In the genomic region with DNA sequence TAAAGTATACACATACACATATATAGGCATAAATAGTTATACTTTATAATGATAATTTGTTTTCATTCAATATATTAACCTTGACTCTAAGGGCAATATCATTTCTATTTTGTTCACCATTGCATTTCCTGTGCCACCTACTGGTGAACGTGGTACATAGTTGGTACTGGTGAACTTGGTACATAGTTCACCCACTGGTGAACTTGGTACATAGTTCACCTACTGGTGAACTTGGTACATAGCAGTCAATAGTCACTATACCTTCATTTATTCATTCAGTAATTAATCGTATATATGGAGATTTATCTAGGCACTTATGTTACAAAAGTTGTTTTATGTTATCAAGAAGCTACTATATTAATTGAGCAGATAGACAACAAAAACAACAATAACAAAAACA, we compare ENCODE assay signal across 9 cellular contexts.
A peak's percentile ranks its signal among the peaks of the same experiment; 100 is the strongest.
DNase-seq lines count a peak whose midpoint lies in the region; TF ChIP-seq lines count a peak whose summit lies in the region.
"Had no signal": no experiment of that assay in that cellular context is flagged by ENCODE, and none has a peak within 500 bp of the region (broad histone marks: within the 10 kb centered on the region; RNA-seq: fewer than 3 reads in every experiment).

No MANE protein-coding gene starts in this region.

- intact Hi-C loops in Calu3 (cut with micrococcal nuclease; ENCODE audit: unreplicated experiment), result no loop called here

- no peak overlapping the region for H3K4me3 Mint-ChIP-seq in Calu3 (ENCODE audit: low read depth, unreplicated experiment)
- H3K4me3 Mint-ChIP-seq in activated naive CD8-positive, alpha-beta T cell treated with anti-CD3 and anti-CD28 coated beads for 36 hours, result no peak overlapping the region

- no peaks in the 10 kb centered on the region for H3K36me3 Mint-ChIP-seq in Calu3 (ENCODE audit: insufficient read depth, unreplicated experiment)
- no peaks in the 10 kb centered on the region for H3K36me3 Mint-ChIP-seq in activated naive CD8-positive, alpha-beta T cell treated with anti-CD3 and anti-CD28 coated beads for 36 hours

- no peak overlapping the region for H3K27ac Mint-ChIP-seq in Calu3 (ENCODE audit: unreplicated experiment)
- H3K27ac Mint-ChIP-seq in activated naive CD8-positive, alpha-beta T cell treated with anti-CD3 and anti-CD28 coated beads for 36 hours, result no peak overlapping the region

- POLR2A ChIA-PET in HEK293T (lab: Yijun Ruan, JAX), result no interaction called here

- H3K4me3 ChIP-seq in NB4 (ENCODE audit: low read depth, low read length), result no peak overlapping the region

- BruUV-seq in Calu3 (replicated peaks; lab: Mats Ljungman, UMichigan), result no TSS peak

- no peaks in the 10 kb centered on the region for H3K9me3 Mint-ChIP-seq in Calu3 (ENCODE audit: low read depth, unreplicated experiment)
- peaks cover 6% of the 10 kb centered on the region for H3K9me3 Mint-ChIP-seq in activated naive CD8-positive, alpha-beta T cell treated with anti-CD3 and anti-CD28 coated beads for 36 hours

- in situ Hi-C loops in G401 (cut with HindIII; ENCODE audit: low sequenced_read_pairs), result no loop called here

- no peak for TF ChIP-seq POLR2A in NB4 (IDR thresholded peaks at IDR 0.05; ENCODE audit: extremely low read depth, insufficient read length)

- CTCF ChIA-PET in HEK293T (lab: Yijun Ruan, JAX) (interaction anchor here (0.7 kb wide), 1 partner anchor 10 kb away, joined by 3 read pairs; no protein-coding TSS in a partner anchor), Calu3 (lab: Charles Lee) (no interaction called here)

- H3K4me1 Mint-ChIP-seq in Calu3 (ENCODE audit: low read depth, unreplicated experiment), result no peaks in the 10 kb centered on the region
- no peaks in the 10 kb centered on the region for H3K4me1 Mint-ChIP-seq in activated naive CD8-positive, alpha-beta T cell treated with anti-CD3 and anti-CD28 coated beads for 36 hours

- TF ChIP-seq CTCF in GM12874 (IDR thresholded peaks at IDR 0.05; ENCODE audit: insufficient read depth, low read depth, low read length) (peak; percentile 54; the same call in 1 of the 2 replicates), NB4 (IDR thresholded peaks at IDR 0.05; ENCODE audit: low read depth, low read length) (peak; percentile 69), Calu3 (IDR thresholded peaks at IDR 0.05; ENCODE audit: unreplicated experiment) (no peak)

- DNase-seq in HEK293T (ENCODE audit: extremely low spot score) (peak; percentile 32), NB4 (ENCODE audit: low read depth) (peak; percentile 58), glomerular visceral epithelial cell (ENCODE audit: extremely low spot score) (peak; percentile 9), Calu3 (no peak), G401 (ENCODE audit: low spot score) (no peak)
- DNase-seq in activated naive CD8-positive, alpha-beta T cell treated with anti-CD3 and anti-CD28 coated beads for 36 hours, result no peak
- DNase-seq in stimulated activated CD4-positive, alpha-beta T cell treated with anti-CD3 and anti-CD28 coated beads, Interleukin-4, amount 100 ng/mL, for 24 hours, result no peak
- DNase-seq: left cardiac atrium had no signal

- no peaks in the 10 kb centered on the region for H3K27me3 Mint-ChIP-seq in Calu3 (ENCODE audit: unreplicated experiment)
- no peaks in the 10 kb centered on the region for H3K27me3 Mint-ChIP-seq in activated naive CD8-positive, alpha-beta T cell treated with anti-CD3 and anti-CD28 coated beads for 36 hours

TF ChIP-seq in HEK293T, 16 proteins besides CTCF, POLR2A, EP300 and RAD21:
- TF ChIP-seq FOXM1 (IDR thresholded peaks at IDR 0.05; ENCODE audit: borderline replicate concordance) (no peak), FOXK2 (IDR thresholded peaks at IDR 0.05) (no peak), ELF4 (IDR thresholded peaks at IDR 0.05) (no peak), ARNT (IDR thresholded peaks at IDR 0.05) (no peak), L3MBTL2 (conservative IDR thresholded peaks at IDR 0.05) (no peak), NFRKB (IDR thresholded peaks at IDR 0.05) (no peak), HDGF (IDR thresholded peaks at IDR 0.05; ENCODE audit: borderline replicate concordance) (no peak), SUZ12 (IDR thresholded peaks at IDR 0.05) (no peak), LEF1 (IDR thresholded peaks at IDR 0.05; ENCODE audit: borderline replicate concordance) (no peak)
- TF ChIP-seq, protein P1, sequence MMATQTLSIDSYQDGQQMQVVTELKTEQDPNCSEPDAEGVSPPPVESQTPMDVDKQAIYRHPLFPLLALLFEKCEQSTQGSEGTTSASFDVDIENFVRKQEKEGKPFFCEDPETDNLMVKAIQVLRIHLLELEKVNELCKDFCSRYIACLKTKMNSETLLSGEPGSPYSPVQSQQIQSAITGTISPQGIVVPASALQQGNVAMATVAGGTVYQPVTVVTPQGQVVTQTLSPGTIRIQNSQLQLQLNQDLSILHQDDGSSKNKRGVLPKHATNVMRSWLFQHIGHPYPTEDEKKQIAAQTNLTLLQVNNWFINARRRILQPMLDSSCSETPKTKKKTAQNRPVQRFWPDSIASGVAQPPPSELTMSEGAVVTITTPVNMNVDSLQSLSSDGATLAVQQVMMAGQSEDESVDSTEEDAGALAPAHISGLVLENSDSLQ (IDR thresholded peaks at IDR 0.05), result no peak
TF ChIP-seq in HEK293T: peak in this region for 0.

Comparison
In these comparisons a context has a peak if more than half of its experiments do, and no peak if none do; other contexts are left out.
1. DNase-seq: peak in HEK293T (single experiment), NB4 (single experiment) and glomerular visceral epithelial cell (single experiment); none in Calu3 (single experiment), activated naive CD8-positive, alpha-beta T cell treated with anti-CD3 and anti-CD28 coated beads for 36 hours (single experiment), G401 (single experiment) and stimulated activated CD4-positive, alpha-beta T cell treated with anti-CD3 and anti-CD28 coated beads, Interleukin-4, amount 100 ng/mL, for 24 hours (single experiment).